20 cellular contexts compared by ENCODE assay signal in the genomic region with DNA sequence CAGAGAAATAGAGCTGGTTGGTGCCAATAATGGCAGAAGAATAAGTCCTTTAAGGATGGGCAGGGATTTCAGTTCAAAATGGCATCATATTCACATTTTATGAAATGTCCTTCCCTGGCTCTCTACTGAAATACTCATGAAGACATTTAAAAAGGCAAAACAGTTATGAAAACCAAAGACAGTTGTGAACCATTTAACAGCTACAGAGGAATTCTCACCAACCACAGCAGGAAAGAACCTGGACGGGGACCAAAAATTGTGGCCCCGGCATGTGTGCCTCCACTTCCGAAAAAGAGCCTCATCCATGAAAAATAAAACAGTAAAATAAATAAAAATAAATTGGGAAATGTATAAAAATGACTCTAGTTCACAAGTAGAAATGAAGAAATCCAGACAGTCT.
DNase-seq lines count a peak whose midpoint lies in the region; ATAC-seq and TF ChIP-seq lines count a peak whose summit lies in the region.
"Had no signal": no experiment of that assay in that cellular context is flagged by ENCODE, and none has a peak within 500 bp of the region (broad histone marks: within the 10 kb centered on the region; RNA-seq: fewer than 3 reads in every experiment).

No MANE protein-coding gene starts in this region.

- no peak overlapping the region for H3K4me2 ChIP-seq in smooth muscle cell
- H3K4me2 ChIP-seq: BLaER1 had no signal

- no peaks in the 10 kb centered on the region for H3K27me3 ChIP-seq in smooth muscle cell (ENCODE audit: low read depth)
- H3K27me3 ChIP-seq: BLaER1 had no signal

- H3K9ac ChIP-seq in smooth muscle cell (ENCODE audit: low read depth) = no peak overlapping the region
- H3K9ac ChIP-seq: BLaER1 had no signal

- H2AFZ ChIP-seq in smooth muscle cell (ENCODE audit: low read depth) = no peak overlapping the region

- no peak for TF ChIP-seq CTCF in smooth muscle cell (IDR thresholded peaks at IDR 0.05; ENCODE audit: borderline replicate concordance, insufficient read depth, poor library complexity, severe bottlenecking)

- no peak overlapping the region for H3K4me3 Mint-ChIP-seq in effector memory CD8-positive, alpha-beta T cell
- H3K4me3 Mint-ChIP-seq: CD8-positive, alpha-beta T cell had no signal

- no peaks in the 10 kb centered on the region for H3K79me2 ChIP-seq in smooth muscle cell (ENCODE audit: low read depth)

- 86% methylated on average over 3 of the region's 3 CpGs for WGBS in smooth muscle cell (ENCODE audit: low lambda C conversion rate)

- no peaks in the 10 kb centered on the region for H3K27me3 Mint-ChIP-seq in effector memory CD8-positive, alpha-beta T cell

- no peaks in the 10 kb centered on the region for H4K20me1 ChIP-seq in smooth muscle cell (ENCODE audit: low read depth)
- H4K20me1 ChIP-seq: BLaER1 had no signal

- ATAC-seq in GM21529 (IDR thresholded peaks at IDR 0.05; ENCODE audit: unreplicated experiment) = no peak
- no peak for ATAC-seq in effector memory CD8-positive, alpha-beta T cell (replicated peaks)
- ATAC-seq: CD8-positive, alpha-beta T cell had no signal

- DNase-seq in LHCN-M2 (ENCODE audit: low read depth) (peak; percentile 47), astrocyte of the hippocampus (ENCODE audit: low read depth, low spot score) (peak; percentile 10), fibroblast of gingiva (ENCODE audit: low read depth) (peak; percentile 26), smooth muscle cell (lab: John Stamatoyannopoulos, UW; ENCODE audit: unreplicated experiment) (no peak), NCI-H82 (lab: John Stamatoyannopoulos, UW) (no peak)
- no peak for DNase-seq in effector memory CD8-positive, alpha-beta T cell
- DNase-seq: CD8-positive, alpha-beta T cell; DMS79; IMR-90; Kasumi-1; MV-4-11; NCI-H1417; NCI-H187 treated with DMSO at 0.1 percent for 48 hours; NCI-H69; NK-92 treated with Interleukin-12 subunit alpha and Interleukin-12 subunit beta, amount 100 ng/mL, for 24 hours; OCI-M1 had no signal

- H3K4me3 ChIP-seq in smooth muscle cell = no peak overlapping the region
- H3K4me3 ChIP-seq: BLaER1, HAP-1 had no signal

- H3K36me3 ChIP-seq in smooth muscle cell (ENCODE audit: low read depth) = no peaks in the 10 kb centered on the region
- H3K36me3 ChIP-seq: BLaER1, HAP-1 had no signal

- no peak overlapping the region for H3K27ac Mint-ChIP-seq in effector memory CD8-positive, alpha-beta T cell
- H3K27ac Mint-ChIP-seq: CD8-positive, alpha-beta T cell had no signal

- H3K9me3 Mint-ChIP-seq in effector memory CD8-positive, alpha-beta T cell = peaks cover 9 to 16% of the 10 kb centered on the region in 2 donors
- H3K9me3 Mint-ChIP-seq: CD8-positive, alpha-beta T cell had no signal

- H3K9me3 ChIP-seq in smooth muscle cell (replicated peaks; ENCODE audit: low read depth) = no peaks in the 10 kb centered on the region
- H3K9me3 ChIP-seq: BLaER1, HAP-1 had no signal

- no peaks in the 10 kb centered on the region for H3F3A ChIP-seq in smooth muscle cell (ENCODE audit: low read depth)

- no peaks in the 10 kb centered on the region for H3K36me3 Mint-ChIP-seq in effector memory CD8-positive, alpha-beta T cell (ENCODE audit: insufficient read depth)
- H3K36me3 Mint-ChIP-seq: CD8-positive, alpha-beta T cell had no signal

- H3K4me1 Mint-ChIP-seq in effector memory CD8-positive, alpha-beta T cell (ENCODE audit: low read depth in 2 of 2) = no peaks in the 10 kb centered on the region

- peak overlapping the region; percentile 36 for H3K27ac ChIP-seq in smooth muscle cell (ENCODE audit: low read depth)
- H3K27ac ChIP-seq: BLaER1, RWPE1 had no signal

- H3K4me1 ChIP-seq in smooth muscle cell (ENCODE audit: low read depth) = peaks cover 9% of the 10 kb centered on the region
- H3K4me1 ChIP-seq: BLaER1, HAP-1 had no signal

Comparison
In these comparisons a context has a peak if more than half of its experiments do, and no peak if none do; other contexts are left out.
1. DNase-seq: peak in LHCN-M2 (single experiment), astrocyte of the hippocampus (single experiment) and fibroblast of gingiva (single experiment); none in smooth muscle cell (single experiment), effector memory CD8-positive, alpha-beta T cell (0 of 3) and NCI-H82 (single experiment).